1 cellular context compared by ENCODE assay signal in genomic region chr17:72850410-72850809, GRCh38.
TF ChIP-seq lines count a peak whose summit lies in the region.

No MANE protein-coding gene starts in this region.

TF ChIP-seq in HepG2, 621 proteins besides CTCF, POLR2A, EP300 and RAD21 (continued from another document):
- no peak for TF ChIP-seq BCLAF1 (IDR thresholded peaks at IDR 0.05)
- TF ChIP-seq KDM3A (CRISPR knock-in tag; IDR thresholded peaks at IDR 0.05; ENCODE audit: low read depth) = no peak
- no peak for TF ChIP-seq ZBTB40 (IDR thresholded peaks at IDR 0.05)
- TF ChIP-seq ZBTB40 (CRISPR knock-in tag; IDR thresholded peaks at IDR 0.05) = no peak
- TF ChIP-seq ZNF329 (CRISPR knock-in tag; IDR thresholded peaks at IDR 0.05; ENCODE audit: low read depth) = no peak
- TF ChIP-seq ETV6 (CRISPR knock-in tag; conservative IDR thresholded peaks at IDR 0.05) = no peak
TF ChIP-seq in HepG2: peak in this region for 0.
